1 cellular context compared by ENCODE assay signal in genomic region chr19:48646192-48646911, GRCh38.
TF ChIP-seq lines count a peak whose summit lies in the region.

No MANE protein-coding gene starts in this region.

TF ChIP-seq in HepG2, 621 proteins besides CTCF, POLR2A, EP300 and RAD21 (continued from another document and continues in another):
- TF ChIP-seq HNF1A (IDR thresholded peaks at IDR 0.05; ENCODE audit: low read depth) (no peak), HNF1A (CRISPR knock-in tag; IDR thresholded peaks at IDR 0.05; ENCODE audit: borderline replicate concordance) (no peak; the same call in 1 of the 2 replicates), THYN1 (CRISPR knock-in tag; IDR thresholded peaks at IDR 0.05; ENCODE audit: borderline replicate concordance, low read depth) (no peak), REL (CRISPR knock-in tag; conservative IDR thresholded peaks at IDR 0.05) (0 out of 2 replicates have a peak, but pooled peaks have one; percentile 35), SAFB2 (CRISPR knock-in tag; IDR thresholded peaks at IDR 0.05; ENCODE audit: borderline replicate concordance, low read depth) (no peak), PAF1 (CRISPR knock-in tag; IDR thresholded peaks at IDR 0.05) (no peak), TARDBP (CRISPR knock-in tag; IDR thresholded peaks at IDR 0.05) (no peak), NFYB (CRISPR knock-in tag; IDR thresholded peaks at IDR 0.05) (no peak), MEF2D (CRISPR knock-in tag; IDR thresholded peaks at IDR 0.05) (no peak), PRPF4 (IDR thresholded peaks at IDR 0.05; ENCODE audit: low read depth, low read length, poor library complexity, severe bottlenecking) (no peak), HIC2 (CRISPR knock-in tag; IDR thresholded peaks at IDR 0.05; ENCODE audit: low read depth) (no peak), ZNF800 (CRISPR knock-in tag; IDR thresholded peaks at IDR 0.05) (no peak), ZNF878 (CRISPR knock-in tag; IDR thresholded peaks at IDR 0.05) (no peak), RAD51 (IDR thresholded peaks at IDR 0.05; ENCODE audit: borderline replicate concordance) (no peak), MNT (IDR thresholded peaks at IDR 0.05) (no peak), ZBTB4 (CRISPR knock-in tag; IDR thresholded peaks at IDR 0.05; ENCODE audit: borderline replicate concordance) (no peak), MLLT10 (CRISPR knock-in tag; IDR thresholded peaks at IDR 0.05) (no peak), ATF4 (CRISPR knock-in tag; IDR thresholded peaks at IDR 0.05) (no peak), ZNF597 (CRISPR knock-in tag; IDR thresholded peaks at IDR 0.05) (no peak), ZNF513 (CRISPR knock-in tag; conservative IDR thresholded peaks at IDR 0.05) (no peak), ZNF672 (CRISPR knock-in tag; IDR thresholded peaks at IDR 0.05) (no peak), RNF2 (conservative IDR thresholded peaks at IDR 0.05; ENCODE audit: low read depth) (no peak), HNRNPK (IDR thresholded peaks at IDR 0.05; ENCODE audit: low read depth, low read length, poor library complexity, severe bottlenecking) (peak; percentile 14), ZNF816 (CRISPR knock-in tag; IDR thresholded peaks at IDR 0.05; ENCODE audit: borderline replicate concordance) (no peak), BCL6 (CRISPR knock-in tag; IDR thresholded peaks at IDR 0.05) (peak; percentile 18; the same call in 1 of the 2 replicates), RERE (CRISPR knock-in tag; IDR thresholded peaks at IDR 0.05; ENCODE audit: low read depth) (no peak), MBD4 (IDR thresholded peaks at IDR 0.05; ENCODE audit: borderline replicate concordance, low read length) (no peak), FOXJ3 (CRISPR knock-in tag; IDR thresholded peaks at IDR 0.05; ENCODE audit: borderline replicate concordance) (no peak), GFI1 (CRISPR knock-in tag; IDR thresholded peaks at IDR 0.05; ENCODE audit: borderline replicate concordance) (no peak)
